8 cellular contexts compared by ENCODE assay signal in the genomic region with DNA sequence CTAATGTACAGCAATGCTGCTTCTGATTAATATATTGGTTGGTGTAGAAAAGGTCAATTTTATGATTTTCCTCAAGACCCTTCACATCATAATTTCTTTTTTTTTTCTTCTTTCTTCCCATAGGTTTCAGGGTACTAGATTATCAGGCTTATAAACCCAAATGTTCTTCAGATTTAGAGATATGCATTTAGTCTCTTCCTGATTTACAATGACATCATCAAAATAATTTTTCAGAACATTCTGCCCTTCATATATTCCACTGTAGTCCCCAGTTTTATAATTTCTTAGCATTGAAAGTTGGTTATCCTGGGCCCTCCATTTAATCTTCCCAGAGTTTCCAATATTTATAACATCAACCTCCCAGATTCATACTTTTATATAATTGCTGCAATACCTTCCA.
"Had no signal": no experiment of that assay in that cellular context is flagged by ENCODE, and none has a peak within 500 bp of the region (broad histone marks: within the 10 kb centered on the region; RNA-seq: fewer than 3 reads in every experiment).

No MANE protein-coding gene starts in this region.

- FAIRE-seq: G401.6, GM12878, GM12891, GM12892, GM18507, GM19239 had no signal

- ATAC-seq: GM12878 had no signal

- DNase-seq: GDM1, GF-D8 had no signal

- H3K4me3 ChIP-seq: GM12878 had no signal
